ENCODE assay signal across 35 cellular contexts in genomic region chr2:123785332-123785731, GRCh38.
"Had no signal": no experiment of that assay in that cellular context is flagged by ENCODE, and none has a peak within 500 bp of the region (broad histone marks: within the 10 kb centered on the region; RNA-seq: fewer than 3 reads in every experiment).

No MANE protein-coding gene starts in this region.

- DNase-seq: Karpas-422, Kasumi-1, MG63, MM.1S, MV-4-11, NCI-H1048, NCI-H1092, NCI-H1092 treated with DMSO at 0.1 percent for 48 hours, NCI-H1105, NCI-H1105 treated with DMSO at 0.1 percent for 48 hours, NCI-H1417, NCI-H1417 treated with DMSO at 0.1 percent for 48 hours, NCI-H1436, NCI-H1436 treated with DMSO at 0.1 percent for 48 hours, NCI-H146, NCI-H1694, NCI-H1694 treated with DMSO at 0.1 percent for 48 hours, NCI-H187, NCI-H187 treated with DMSO at 0.1 percent for 48 hours, NCI-H1930, NCI-H2029, NCI-H2029 treated with DMSO at 0.1 percent for 48 hours, NCI-H2081, NCI-H2081 treated with DMSO at 0.1 percent for 48 hours, NCI-H2107, NCI-H2171, NCI-H2171 treated with DMSO at 0.1 percent for 48 hours, NCI-H2227 treated with DMSO at 0.1 percent for 48 hours, NCI-H226, NCI-H345, NCI-H446, NCI-H446 treated with DMSO at 0.1 percent for 48 hours, NCI-H510A, NCI-H510A treated with DMSO at 0.1 percent for 48 hours, NCI-H524 had no signal

- H3K4me3 ChIP-seq: MG63 had no signal

- H3K27me3 ChIP-seq: MG63 had no signal

- H3K36me3 ChIP-seq: MG63 had no signal
